Comparison of ENCODE assay signal across 12 cellular contexts in the genomic region with DNA sequence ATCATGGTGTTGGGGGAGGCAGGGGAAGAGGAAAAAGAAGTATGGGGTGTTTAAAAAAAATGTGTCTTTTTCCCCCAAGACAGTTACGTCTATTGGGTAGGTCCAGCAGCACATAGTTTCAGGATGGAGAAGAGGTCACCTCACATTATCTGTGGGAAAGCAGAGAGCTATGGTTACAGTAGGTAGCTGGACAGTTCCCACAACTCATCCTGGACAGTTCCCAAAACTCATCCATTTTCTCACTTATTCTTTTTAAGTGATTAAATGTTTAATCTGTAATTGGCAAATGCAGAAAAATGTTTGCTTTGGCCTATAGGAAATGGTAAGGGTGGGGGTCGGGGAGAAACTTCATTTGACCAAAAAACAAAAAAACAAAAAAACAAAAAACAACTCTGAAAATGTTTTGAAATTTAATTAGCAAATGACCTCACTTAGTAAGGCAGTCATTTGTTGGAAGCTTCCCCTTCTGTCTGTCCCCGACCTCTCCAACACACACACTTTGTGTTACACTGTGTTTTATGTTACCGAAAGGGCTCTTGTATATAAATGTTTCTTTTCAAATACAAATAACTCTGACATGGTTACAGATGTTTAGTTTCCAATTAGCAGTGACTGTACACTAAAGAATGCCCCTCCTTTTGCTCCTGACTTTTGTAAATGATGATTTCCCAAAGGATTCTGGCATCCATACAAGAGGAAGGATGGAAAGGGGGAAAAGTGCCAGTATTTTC.
DNase-seq lines count a peak whose midpoint lies in the region; ATAC-seq and TF ChIP-seq lines count a peak whose summit lies in the region.
"Had no signal": no experiment of that assay in that cellular context is flagged by ENCODE, and none has a peak within 500 bp of the region (broad histone marks: within the 10 kb centered on the region; RNA-seq: fewer than 3 reads in every experiment).

No MANE protein-coding gene starts in this region.

- H3K79me2 ChIP-seq in PC-3 (ENCODE audit: low read length) (no peaks in the 10 kb centered on the region), H9 (ENCODE audit: insufficient read depth, low read length) (no peaks in the 10 kb centered on the region)

- H3K9ac ChIP-seq in PC-3 (ENCODE audit: low read length) = no peak overlapping the region
- no peak overlapping the region for H3K9ac ChIP-seq in H9 (ENCODE audit: extremely low read depth, insufficient read length, low read length)

- no peak overlapping the region for H3K4me2 ChIP-seq in PC-3 (ENCODE audit: low read length)
- H3K4me2 ChIP-seq in H9 (ENCODE audit: insufficient read depth, insufficient read length, low read length) = no peak overlapping the region

- no peak for TF ChIP-seq CTCF in PC-3 (conservative IDR thresholded peaks at IDR 0.05; ENCODE audit: low read depth, low read length)
- no peak for TF ChIP-seq CTCF in fibroblast of pulmonary artery (IDR thresholded peaks at IDR 0.05; ENCODE audit: low read length, missing control alignments)
- TF ChIP-seq CTCF in prostate gland (IDR thresholded peaks at IDR 0.05) = no peak
- no peak for TF ChIP-seq CTCF in GM13977 (IDR thresholded peaks at IDR 0.05; ENCODE audit: extremely low read depth, insufficient read depth, missing control alignments)
- no peak for TF ChIP-seq CTCF in H9 (conservative IDR thresholded peaks at IDR 0.05)

- no peak overlapping the region for H4K8ac ChIP-seq in H9 (replicated peaks; ENCODE audit: insufficient read length, low read depth, low read length)

- DNase-seq in EH (ENCODE audit: low read depth) = peak; percentile 83
- DNase-seq in PC-3 = peak; percentile 39
- DNase-seq in fibroblast of pulmonary artery (ENCODE audit: low read depth) = peak; percentile 88
- no peak for DNase-seq in prostate gland (ENCODE audit: low spot score)
- no peak for DNase-seq in activated naive CD4-positive, alpha-beta T cell treated with anti-CD3 and anti-CD28 coated beads, Interleukin-2, amount 50 U/mL, for 16 hours
- DNase-seq in GM13977 (ENCODE audit: low spot score) = no peak
- DNase-seq in H9 = no peak
- DNase-seq: activated CD8-positive, alpha-beta memory T cell treated with anti-CD3 and anti-CD28 coated beads, Interleukin-2, amount 50 U/mL, for 48 hours; DMS153; T-cell had no signal

- no peaks in the 10 kb centered on the region for H4K20me1 ChIP-seq in PC-3 (ENCODE audit: low read length)
- no peaks in the 10 kb centered on the region for H4K20me1 ChIP-seq in H9 (ENCODE audit: control insufficient read depth, insufficient read depth, insufficient read length)

- no peak overlapping the region for H2BK120ac ChIP-seq in H9 (ENCODE audit: low read depth, low read length, poor library complexity, severe bottlenecking)

- BruUV-seq in PC-3 (replicated peaks; lab: Mats Ljungman, UMichigan) = no TSS peak

- CTCF ChIA-PET in PC-3 (lab: Charles Lee) = interaction anchor here (0.6 kb wide), 1 partner anchor 67 kb away, joined by 3 read pairs; no protein-coding TSS in a partner anchor

- no peaks in the 10 kb centered on the region for H3F3A ChIP-seq in PC-3 (ENCODE audit: low read length, unreplicated experiment)

- H3K23me2 ChIP-seq in H9 (ENCODE audit: insufficient read length, low read depth, low read length, poor library complexity, severe bottlenecking) = no peaks in the 10 kb centered on the region

- H3K18ac ChIP-seq in H9 (ENCODE audit: insufficient read length, low read depth, low read length) = no peak overlapping the region

- no peak overlapping the region for H3K56ac ChIP-seq in H9 (ENCODE audit: insufficient read length, low read depth, low read length)

- H2AFZ ChIP-seq in PC-3 (ENCODE audit: low read length) (no peak overlapping the region), H9 (ENCODE audit: low read length) (no peak overlapping the region)

- H3K14ac ChIP-seq in H9 (ENCODE audit: insufficient read depth, low read length) = no peak overlapping the region

- H3K4me3 ChIP-seq in PC-3 (ENCODE audit: low read length) (no peak overlapping the region), fibroblast of pulmonary artery (replicated peaks; ENCODE audit: low read depth, low read length) (no peak overlapping the region), prostate gland (no peak overlapping the region)

- in situ Hi-C loops in GM13977 (cut with MboI; ENCODE audit: low pct_unique_long_range_greater_than_20kb, low sequenced_read_pairs, unreplicated experiment) = no loop called here

- H3K9me2 ChIP-seq in PC-3 (replicated peaks; ENCODE audit: low read length) = no peaks in the 10 kb centered on the region

- H3K27me3 Mint-ChIP-seq in H9 (ENCODE audit: low read depth) = no peaks in the 10 kb centered on the region; the same call in 1 of the 2 replicates
- H3K27me3 Mint-ChIP-seq: dendritic cell treated with granulocyte-macrophage colony-stimulating factor and Interleukin-4, amounts not matched to agents 40 ng/mL and 50 ng/mL, for 4 days; T-cell had no signal

- H3K27ac ChIP-seq in PC-3 (ENCODE audit: low read length) (no peak overlapping the region), prostate gland (peak overlapping the region; percentile 5 to 36), H9 (ENCODE audit: insufficient read length, low read depth, low read length) (no peak overlapping the region)

- ATAC-seq in PC-3 (peak; percentile 35), HG03521 (IDR thresholded peaks at IDR 0.05; ENCODE audit: unreplicated experiment) (no peak)
- ATAC-seq: T-cell had no signal

- no peak overlapping the region for H3K23ac ChIP-seq in H9 (ENCODE audit: insufficient read length, low read depth, low read length)

- H3K36me3 Mint-ChIP-seq in H9 (ENCODE audit: insufficient read depth in 1 of 3, low read depth in 3 of 3) = no peaks in the 10 kb centered on the region

- H3K36me3 ChIP-seq in PC-3 (ENCODE audit: low read depth, low read length) = peaks cover 12% of the 10 kb centered on the region
- no peaks in the 10 kb centered on the region for H3K36me3 ChIP-seq in prostate gland

- H2BK12ac ChIP-seq in H9 (ENCODE audit: insufficient read length, low read depth, low read length) = no peak overlapping the region

- H3K79me1 ChIP-seq in H9 (ENCODE audit: insufficient read depth, low read depth, low read length, poor library complexity, severe bottlenecking) = no peaks in the 10 kb centered on the region

- H2AK5ac ChIP-seq in H9 (ENCODE audit: insufficient read length, low read length) = no peak overlapping the region

- 54% methylated on average over 4 of the region's 4 CpGs for WGBS in prostate gland
- no CpG with 5 or more reads among the region's 4 CpGs for WGBS in H9 (ENCODE audit: extremely low coverage, insufficient read length, low lambda C conversion rate)

- no peak overlapping the region for H2BK5ac ChIP-seq in H9 (ENCODE audit: insufficient read length, low read length)

- H3T11ph ChIP-seq in H9 (ENCODE audit: low read length) = no peak overlapping the region

- no peak overlapping the region for H3K4me3 Mint-ChIP-seq in H9
- H3K4me3 Mint-ChIP-seq: dendritic cell treated with granulocyte-macrophage colony-stimulating factor and Interleukin-4, amounts not matched to agents 40 ng/mL and 50 ng/mL, for 4 days; T-cell had no signal

- H3K4me1 ChIP-seq in PC-3 (ENCODE audit: insufficient read depth, low read length) = no peaks in the 10 kb centered on the region
- no peaks in the 10 kb centered on the region for H3K4me1 ChIP-seq in prostate gland (replicated peaks)
- H3K4me1 ChIP-seq in H9 (ENCODE audit: insufficient read depth, low read length) = no peaks in the 10 kb centered on the region; the same call in 1 of the 2 replicates

- H4K5ac ChIP-seq in H9 (ENCODE audit: insufficient read length, low read depth, low read length) = no peak overlapping the region

- no peaks in the 10 kb centered on the region for H3K27me3 ChIP-seq in PC-3 (ENCODE audit: low read length)
- no peaks in the 10 kb centered on the region for H3K27me3 ChIP-seq in prostate gland (replicated peaks; ENCODE audit: insufficient read depth)
- H3K27me3 ChIP-seq in H9 (ENCODE audit: insufficient read depth, low read length) = no peaks in the 10 kb centered on the region

- peaks cover 14 to 17% of the 10 kb centered on the region in 2 experiments for H3K4me1 Mint-ChIP-seq in H9

- intact Hi-C loops in PC-3 (cut with micrococcal nuclease) (no loop called here), prostate gland (cut with DNase I) (no loop called here)

- H2BK15ac ChIP-seq in H9 (ENCODE audit: low read depth, low read length) = no peak overlapping the region

- no peaks in the 10 kb centered on the region for H3K9me3 Mint-ChIP-seq in H9
- H3K9me3 Mint-ChIP-seq: dendritic cell treated with granulocyte-macrophage colony-stimulating factor and Interleukin-4, amounts not matched to agents 40 ng/mL and 50 ng/mL, for 4 days; T-cell had no signal

- POLR2A ChIA-PET in PC-3 (lab: Charles Lee; ENCODE audit: unreplicated experiment) = no interaction called here

- no peak overlapping the region for H4K91ac ChIP-seq in H9 (ENCODE audit: insufficient read length, low read depth, low read length)

- TF ChIP-seq POLR2A in prostate gland (IDR thresholded peaks at IDR 0.05) = no peak

- no peaks in the 10 kb centered on the region for H3K9me3 ChIP-seq in PC-3 (ENCODE audit: low read length)
- H3K9me3 ChIP-seq in prostate gland = no peaks in the 10 kb centered on the region
- H3K9me3 ChIP-seq in H9 (ENCODE audit: control insufficient read depth, low read depth, low read length) = no peaks in the 10 kb centered on the region

- H3K27ac Mint-ChIP-seq in H9 = no peak overlapping the region
- H3K27ac Mint-ChIP-seq: dendritic cell treated with granulocyte-macrophage colony-stimulating factor and Interleukin-4, amounts not matched to agents 40 ng/mL and 50 ng/mL, for 4 days; T-cell had no signal

- H2BK20ac ChIP-seq in H9 (ENCODE audit: low read depth, low read length, poor library complexity, severe bottlenecking) = no peak overlapping the region

- no peak overlapping the region for H3K4ac ChIP-seq in H9 (ENCODE audit: low read depth, low read length)

Comparison
In these comparisons a context has a peak if more than half of its experiments do, and no peak if none do; other contexts are left out.
1. DNase-seq: peak in EH (single experiment), PC-3 (single experiment) and fibroblast of pulmonary artery (single experiment); none in prostate gland (single experiment), activated naive CD4-positive, alpha-beta T cell treated with anti-CD3 and anti-CD28 coated beads, Interleukin-2, amount 50 U/mL, for 16 hours (single experiment), GM13977 (single experiment) and H9 (single experiment).
2. H3K27ac ChIP-seq: peak in prostate gland (2 of 2); none in PC-3 (single experiment) and H9 (single experiment).